Comparison of ENCODE assay signal across 17 cellular contexts in genomic region chr3:188918086-188918485, GRCh38.
DNase-seq lines count a peak whose midpoint lies in the region; TF ChIP-seq lines count a peak whose summit lies in the region.
"Had no signal": no experiment of that assay in that cellular context is flagged by ENCODE, and none has a peak within 500 bp of the region (broad histone marks: within the 10 kb centered on the region; RNA-seq: fewer than 3 reads in every experiment).

No MANE protein-coding gene starts in this region.

- peak overlapping the region; percentile 62 for H3K27ac Mint-ChIP-seq in Caco-2 (ENCODE audit: unreplicated experiment)
- peak overlapping the region; percentile 30 for H3K27ac Mint-ChIP-seq in activated naive CD8-positive, alpha-beta T cell
- H3K27ac Mint-ChIP-seq: endodermal cell, neural progenitor cell had no signal

- no peak overlapping the region for H3K4me3 ChIP-seq in Caco-2 (ENCODE audit: low read depth, low read length)
- no peak overlapping the region for H3K4me3 ChIP-seq in liver (ENCODE audit: low read depth in 1 of 3, low read length in 3 of 3)
- H3K4me3 ChIP-seq: breast epithelium, neural progenitor cell, thoracic aorta had no signal

- H3K36me3 Mint-ChIP-seq in Caco-2 (ENCODE audit: insufficient read depth, unreplicated experiment) = peaks cover 18% of the 10 kb centered on the region
- peaks cover 3% of the 10 kb centered on the region for H3K36me3 Mint-ChIP-seq in activated naive CD8-positive, alpha-beta T cell
- H3K36me3 Mint-ChIP-seq: neural progenitor cell had no signal

- no peaks in the 10 kb centered on the region for H3K9me3 Mint-ChIP-seq in Caco-2 (ENCODE audit: unreplicated experiment)
- peaks cover 9% of the 10 kb centered on the region for H3K9me3 Mint-ChIP-seq in activated naive CD8-positive, alpha-beta T cell (ENCODE audit: low read depth)
- H3K9me3 Mint-ChIP-seq: neural progenitor cell had no signal

- DNase-seq in SKM-1 (lab: John Stamatoyannopoulos, UW; ENCODE audit: unreplicated experiment) = peak; percentile 17
- no peak for DNase-seq in SKM-1 treated with dmso at 0.1 percent for 144 hours (lab: John Stamatoyannopoulos, UW; ENCODE audit: unreplicated experiment)
- peak; percentile 47 to 74 for DNase-seq in Caco-2
- no peak for DNase-seq in DMS79 treated with DMSO at 0.1 percent for 48 hours (lab: John Stamatoyannopoulos, UW)
- no peak for DNase-seq in ureter (ENCODE audit: low spot score)
- no peak for DNase-seq in GF-D8 (lab: John Stamatoyannopoulos, UW)
- DNase-seq: activated CD4-positive, CD25-positive, alpha-beta regulatory T cell treated with anti-CD3 and anti-CD28 coated beads, Interleukin-2, amount 50 U/mL, for 72 hours; activated effector memory CD4-positive, alpha-beta T cell treated with Interleukin-2 at 50 U/mL for 16 hours; endodermal cell; foreskin melanocyte; NCI-H146 had no signal

- no peaks in the 10 kb centered on the region for H3K9me3 ChIP-seq in Caco-2
- no peaks in the 10 kb centered on the region for H3K9me3 ChIP-seq in liver (ENCODE audit: control insufficient read depth in 4 of 4, low read length in 3 of 4)
- H3K9me3 ChIP-seq: breast epithelium, thoracic aorta had no signal

- CTCF ChIA-PET in Caco-2 (lab: Charles Lee) = interaction anchor here (0.9 kb wide), 1 partner anchor 36 kb away, joined by 3 read pairs; no protein-coding TSS in a partner anchor

- peak overlapping the region in 1 of 2 donors; percentile 29 for H3K27ac ChIP-seq in liver (ENCODE audit: low read depth in 1 of 2, low read length in 2 of 2)
- H3K27ac ChIP-seq: breast epithelium, KMS-11, neural progenitor cell, thoracic aorta had no signal

- H3K27me3 Mint-ChIP-seq in Caco-2 (ENCODE audit: insufficient read depth, unreplicated experiment) = no peaks in the 10 kb centered on the region
- no peaks in the 10 kb centered on the region for H3K27me3 Mint-ChIP-seq in activated naive CD8-positive, alpha-beta T cell

- H3K9ac ChIP-seq in liver (ENCODE audit: low read depth in 1 of 2, low read length in 2 of 2) = no peak overlapping the region
- H3K9ac ChIP-seq: KMS-11, neural progenitor cell had no signal

- 24% methylated on average over 2 of the region's 2 CpGs for WGBS in liver

- H3K4me3 Mint-ChIP-seq in Caco-2 (ENCODE audit: unreplicated experiment) = peak overlapping the region; percentile 46
- peak overlapping the region; percentile 57 for H3K4me3 Mint-ChIP-seq in activated naive CD8-positive, alpha-beta T cell
- H3K4me3 Mint-ChIP-seq: endodermal cell, neural progenitor cell had no signal

- peaks cover 42% of the 10 kb centered on the region for H3K4me1 Mint-ChIP-seq in Caco-2 (ENCODE audit: low read depth, unreplicated experiment)
- H3K4me1 Mint-ChIP-seq in activated naive CD8-positive, alpha-beta T cell (ENCODE audit: low read depth) = peaks cover 42% of the 10 kb centered on the region
- H3K4me1 Mint-ChIP-seq: neural progenitor cell had no signal

- TF ChIP-seq CTCF in Caco-2 (IDR thresholded peaks at IDR 0.05; ENCODE audit: insufficient read depth in 1 of 2, low read depth in 1 of 2, low read length in 1 of 2, severe bottlenecking in 1 of 2, unreplicated experiment in 1 of 2) (no peak), liver (IDR thresholded peaks at IDR 0.05; ENCODE audit: low read depth, low read length, missing input control) (no peak)

- no TSS peak for BruUV-seq in Caco-2 (replicated peaks; lab: Mats Ljungman, UMichigan)

- TF ChIP-seq RAD21 in liver (IDR thresholded peaks at IDR 0.05) = peak in 1 of 2 donors; percentile 6

- intact Hi-C loops in Caco-2 (cut with micrococcal nuclease; ENCODE audit: unreplicated experiment) = loop anchor here (1.0 kb wide), 5 partner anchors 19 to 172 kb away; no protein-coding TSS in a partner anchor

- H3K36me3 ChIP-seq in Caco-2 (ENCODE audit: control insufficient read depth, insufficient read depth, low read length) (no peaks in the 10 kb centered on the region), liver (ENCODE audit: control insufficient read depth in 4 of 4, insufficient read depth in 3 of 4, low read depth in 1 of 4, low read length in 3 of 4) (no peaks in the 10 kb centered on the region)
- H3K36me3 ChIP-seq: breast epithelium, neural progenitor cell, thoracic aorta had no signal

- H3K4me1 ChIP-seq in Caco-2 (peaks cover 37% of the 10 kb centered on the region), liver (ENCODE audit: control insufficient read depth in 4 of 4, insufficient read depth in 4 of 4, low read length in 3 of 4) (peaks cover 10 to 30% (median 25%) of the 10 kb centered on the region in 4 donors)
- H3K4me1 ChIP-seq: breast epithelium, neural progenitor cell had no signal

- no peaks in the 10 kb centered on the region for H3K27me3 ChIP-seq in Caco-2 (replicated peaks; ENCODE audit: control insufficient read depth, insufficient read depth, low read length)
- H3K27me3 ChIP-seq in liver (ENCODE audit: control insufficient read depth in 4 of 4, insufficient read depth in 4 of 4, low read length in 3 of 4) = no peaks in the 10 kb centered on the region
- H3K27me3 ChIP-seq: breast epithelium, neural progenitor cell had no signal

- POLR2A ChIA-PET in Caco-2 (lab: Charles Lee) = no interaction called here

TF ChIP-seq in liver, 16 proteins besides CTCF, POLR2A, EP300 and RAD21:
- TF ChIP-seq TAF1 (conservative IDR thresholded peaks at IDR 0.05) (no peak), SP1 (IDR thresholded peaks at IDR 0.05) (no peak), MAX (IDR thresholded peaks at IDR 0.05) (peak; percentile 37), YY1 (IDR thresholded peaks at IDR 0.05) (peak; percentile 36), HNF4A (conservative IDR thresholded peaks at IDR 0.05) (peak; percentile 39 to 42), RXRA (IDR thresholded peaks at IDR 0.05) (no peak), FOXA2 (IDR thresholded peaks at IDR 0.05) (no peak), ZBTB33 (IDR thresholded peaks at IDR 0.05) (peak; percentile 44), GABPA (IDR thresholded peaks at IDR 0.05 in 1 of 2, conservative IDR thresholded peaks at IDR 0.05 in 1 of 2) (no peak)

Comparison
In these comparisons a context has a peak if more than half of its experiments do, and no peak if none do; other contexts are left out.
1. DNase-seq: peak in SKM-1 (single experiment) and Caco-2 (2 of 2); none in SKM-1 treated with dmso at 0.1 percent for 144 hours (single experiment), DMS79 treated with DMSO at 0.1 percent for 48 hours (single experiment), ureter (single experiment) and GF-D8 (single experiment).